In genomic region chr21:44525431-44526095, GRCh38 we compare ENCODE assay signal across 2 cellular contexts.
TF ChIP-seq lines count a peak whose summit lies in the region.

No MANE protein-coding gene starts in this region.

TF ChIP-seq in H1, 55 proteins besides CTCF, POLR2A, EP300 and RAD21:
- TF ChIP-seq HDAC6 (IDR thresholded peaks at IDR 0.05; ENCODE audit: low read depth, low read length) (no peak), JUND (IDR thresholded peaks at IDR 0.05; ENCODE audit: low read length) (no peak), CTBP2 (IDR thresholded peaks at IDR 0.05; ENCODE audit: borderline replicate concordance, insufficient read depth, insufficient read length, low read length) (no peak), TCF12 (IDR thresholded peaks at IDR 0.05; ENCODE audit: low read depth, low read length) (no peak), ZNF274 (IDR thresholded peaks at IDR 0.05; ENCODE audit: borderline replicate concordance, extremely low read depth, low read length) (no peak), CBX5 (IDR thresholded peaks at IDR 0.05; ENCODE audit: low read depth, low read length) (no peak), RFX5 (IDR thresholded peaks at IDR 0.05; ENCODE audit: borderline replicate concordance, low read depth, low read length) (no peak), CREB1 (IDR thresholded peaks at IDR 0.05) (no peak), CHD1 (IDR thresholded peaks at IDR 0.05; ENCODE audit: low read depth, low read length) (no peak), E2F6 (IDR thresholded peaks at IDR 0.05) (no peak)

TF ChIP-seq in SK-N-SH, 30 proteins besides CTCF, POLR2A, EP300 and RAD21:
- no peak for TF ChIP-seq GABPA (IDR thresholded peaks at IDR 0.05; ENCODE audit: low read depth)
- TF ChIP-seq SIN3A (IDR thresholded peaks at IDR 0.05; ENCODE audit: borderline replicate concordance, low read depth, low read length), result no peak
- TF ChIP-seq RXRA (IDR thresholded peaks at IDR 0.05; ENCODE audit: borderline replicate concordance, low read depth), result no peak
- TF ChIP-seq NRF1 (IDR thresholded peaks at IDR 0.05; ENCODE audit: low read depth, low read length), result no peak
- TF ChIP-seq SMC3 (IDR thresholded peaks at IDR 0.05; ENCODE audit: low read depth, low read length), result no peak
- no peak for TF ChIP-seq GATA2 (CRISPR knock-in tag; IDR thresholded peaks at IDR 0.05)
- no peak for TF ChIP-seq FOXM1 (IDR thresholded peaks at IDR 0.05; ENCODE audit: low read depth)
- TF ChIP-seq YY1 (IDR thresholded peaks at IDR 0.05; ENCODE audit: low read depth), result no peak
- TF ChIP-seq USF1 (IDR thresholded peaks at IDR 0.05; ENCODE audit: borderline replicate concordance, low read depth), result no peak
- no peak for TF ChIP-seq ZBTB33 (IDR thresholded peaks at IDR 0.05; ENCODE audit: borderline replicate concordance, low read depth)
- no peak for TF ChIP-seq NFIC (IDR thresholded peaks at IDR 0.05; ENCODE audit: borderline replicate concordance)
- TF ChIP-seq PBX3 (IDR thresholded peaks at IDR 0.05), result no peak
